ENCODE assay signal across 8 cellular contexts in genomic region chr1:54310439-54311328, GRCh38.
A peak's percentile ranks its signal among the peaks of the same experiment; 100 is the strongest.
DNase-seq lines count a peak whose midpoint lies in the region; ATAC-seq and TF ChIP-seq lines count a peak whose summit lies in the region.

No MANE protein-coding gene starts in this region.

- no peak for TF ChIP-seq POLR2A in tibial nerve (IDR thresholded peaks at IDR 0.05)

- peak overlapping the region; percentile 63 for H3K27ac ChIP-seq in iPS-20b (ENCODE audit: low read length)
- peak overlapping the region in 3 of 4 donors; percentile 57 to 84 (median 77) for H3K27ac ChIP-seq in tibial nerve

- TF ChIP-seq CTCF in LNCAP (IDR thresholded peaks at IDR 0.05) (peak; percentile 28), tibial nerve (IDR thresholded peaks at IDR 0.05) (peak in 3 of 5 experiments; percentile 16 to 40 (median 36))

- H3K4me3 ChIP-seq in iPS-20b (ENCODE audit: low read length) (peak overlapping the region; percentile 41; the same call in 1 of the 2 replicates), tibial nerve (no peak overlapping the region)

- TF ChIP-seq EP300 in tibial nerve (IDR thresholded peaks at IDR 0.05): no peak

- DNase-seq in NCI-H345 (lab: John Stamatoyannopoulos, UW) (peak; percentile 44), NCI-H345 treated with DMSO at 0.1 percent for 48 hours (lab: John Stamatoyannopoulos, UW; ENCODE audit: unreplicated experiment) (no peak), tibial nerve (ENCODE audit: low spot score in 2 of 2) (peak in 1 of 2 donors; percentile 32), SHP77 treated with DMSO at 0.1 percent for 48 hours (lab: John Stamatoyannopoulos, UW) (no peak)
- peak; percentile 46 for DNase-seq in activated naive CD4-positive, alpha-beta T cell treated with anti-CD3 and anti-CD28 coated beads, Interleukin-2, amount 50 U/mL, for 16 hours

- H3K36me3 ChIP-seq in iPS-20b (ENCODE audit: insufficient read depth, low read depth, low read length) (no peaks in the 10 kb centered on the region), tibial nerve (no peaks in the 10 kb centered on the region)

- 67 to 70% methylated on average over 12 of the region's 12 CpGs for WGBS in tibial nerve, 2 donors

- peak overlapping the region; percentile 61; the same call in 1 of the 2 replicates for H3K9ac ChIP-seq in iPS-20b (ENCODE audit: low read depth, low read length)

- H3K27me3 ChIP-seq in iPS-20b (ENCODE audit: insufficient read depth, low read length) (no peaks in the 10 kb centered on the region), tibial nerve (no peaks in the 10 kb centered on the region)

- H3K4me1 ChIP-seq in iPS-20b (ENCODE audit: insufficient read depth, low read length) (peaks cover 57% of the 10 kb centered on the region), tibial nerve (peaks cover 6 to 64% (median 37%) of the 10 kb centered on the region in 4 donors)

- ATAC-seq in GM19452 (IDR thresholded peaks at IDR 0.05; ENCODE audit: unreplicated experiment): no peak

- no peaks in the 10 kb centered on the region for H3K9me3 ChIP-seq in iPS-20b (ENCODE audit: insufficient read depth, low read depth, low read length)
- H3K9me3 ChIP-seq in tibial nerve: no peaks in the 10 kb centered on the region

Comparison
In these comparisons a context has a peak if more than half of its experiments do, and no peak if none do; other contexts are left out.
1. DNase-seq: peak in NCI-H345 (single experiment) and activated naive CD4-positive, alpha-beta T cell treated with anti-CD3 and anti-CD28 coated beads, Interleukin-2, amount 50 U/mL, for 16 hours (single experiment); none in NCI-H345 treated with DMSO at 0.1 percent for 48 hours (single experiment) and SHP77 treated with DMSO at 0.1 percent for 48 hours (single experiment).